In the genomic region with DNA sequence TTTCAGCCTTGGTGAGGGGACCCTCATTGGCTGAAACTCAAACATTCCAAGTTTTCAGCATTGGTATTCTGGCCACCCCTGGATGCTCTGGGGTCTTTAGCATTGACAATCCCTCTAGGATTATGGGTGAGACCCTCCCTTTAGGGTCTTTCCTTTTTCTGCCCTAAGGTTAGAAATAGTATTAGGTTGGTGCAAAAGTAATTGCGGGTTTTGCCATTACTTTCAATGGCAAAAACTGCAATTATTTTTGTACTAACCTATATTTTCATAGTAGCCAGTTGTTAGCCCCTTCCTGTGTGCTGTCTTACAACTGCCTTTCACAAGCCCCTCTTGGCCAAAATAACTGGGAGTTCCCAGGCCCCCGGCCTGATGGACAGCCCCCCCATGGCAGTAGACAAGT, we compare ENCODE assay signal across 22 cellular contexts.
DNase-seq lines count a peak whose midpoint lies in the region; ATAC-seq, FAIRE-seq and TF ChIP-seq lines count a peak whose summit lies in the region.
"Had no signal": no experiment of that assay in that cellular context is flagged by ENCODE, and none has a peak within 500 bp of the region (broad histone marks: within the 10 kb centered on the region; RNA-seq: fewer than 3 reads in every experiment).

No MANE protein-coding gene starts in this region.

- POLR2A ChIA-PET in HepG2 (lab: Yijun Ruan, JAX): no interaction called here
- POLR2A ChIA-PET in K562 (lab: Yijun Ruan, JAX): no interaction called here

- intact Hi-C loops in HepG2 (cut with micrococcal nuclease; ENCODE audit: unreplicated experiment) (no loop called here), right lobe of liver (cut with DNase I) (no loop called here), K562 (cut with micrococcal nuclease) (no loop called here), gastrocnemius medialis (cut with DNase I; ENCODE audit: low total_unique reads) (no loop called here)

- H4K20me1 ChIP-seq in HepG2 (ENCODE audit: insufficient read depth, low read length) (no peaks in the 10 kb centered on the region), K562 (replicated peaks; ENCODE audit: control insufficient read depth, insufficient read depth, low read length) (no peaks in the 10 kb centered on the region)
- H4K20me1 ChIP-seq: BLaER1 treated with 17β-estradiol and CSF1 and Interleukin-3, amounts not matched to agents 10 nM and 100 nM had no signal

- TF ChIP-seq CTCF in HepG2 (CRISPR knock-in tag; IDR thresholded peaks at IDR 0.05) (no peak), right lobe of liver (IDR thresholded peaks at IDR 0.05) (no peak), K562 (IDR thresholded peaks at IDR 0.05 in 2 of 3, conservative IDR thresholded peaks at IDR 0.05 in 1 of 3; ENCODE audit: insufficient read depth in 2 of 3, low read depth in 1 of 3, low read length in 3 of 3) (no peak), gastrocnemius medialis (IDR thresholded peaks at IDR 0.05 in 4 of 5, conservative IDR thresholded peaks at IDR 0.05 in 1 of 5) (no peak)

- H3K4me2 ChIP-seq in HepG2 (ENCODE audit: low read depth, low read length) (no peak overlapping the region), K562 (ENCODE audit: insufficient read depth, low read length) (no peak overlapping the region)
- H3K4me2 ChIP-seq: A549; BLaER1 treated with 17β-estradiol and CSF1 and Interleukin-3, amounts not matched to agents 10 nM and 100 nM had no signal

- H3K27ac ChIP-seq in HepG2 (ENCODE audit: extremely low read length, insufficient read depth, low read length) (no peak overlapping the region), right lobe of liver (no peak overlapping the region), K562 (ENCODE audit: extremely low read depth, low read depth, low read length) (no peak overlapping the region), gastrocnemius medialis (no peak overlapping the region)
- H3K27ac ChIP-seq: A549; BLaER1 treated with 17β-estradiol and CSF1 and Interleukin-3, amounts not matched to agents 10 nM and 100 nM; C4-2B had no signal

- H3K36me3 ChIP-seq in HepG2 (replicated peaks in 1 of 2; ENCODE audit: control insufficient read depth in 1 of 2, insufficient read depth in 2 of 2, low read length in 2 of 2): no peaks in the 10 kb centered on the region
- H3K36me3 ChIP-seq in right lobe of liver: no peaks in the 10 kb centered on the region
- no peaks in the 10 kb centered on the region for H3K36me3 ChIP-seq in K562 (ENCODE audit: control insufficient read depth, insufficient read depth, low read length)
- H3K36me3 ChIP-seq in gastrocnemius medialis: no peaks in the 10 kb centered on the region
- H3K36me3 ChIP-seq: BLaER1 treated with 17β-estradiol and CSF1 and Interleukin-3, amounts not matched to agents 10 nM and 100 nM had no signal

- no TSS peak for BruUV-seq in HepG2 (replicated peaks; lab: Mats Ljungman, UMichigan)
- BruUV-seq in K562 (replicated peaks; lab: Mats Ljungman, UMichigan): no TSS peak

- H3K27me3 ChIP-seq in HepG2 (ENCODE audit: control insufficient read depth in 1 of 2, insufficient read depth in 2 of 2, low read length in 2 of 2): no peaks in the 10 kb centered on the region; a peak in 2 of 5 replicates
- no peaks in the 10 kb centered on the region for H3K27me3 ChIP-seq in right lobe of liver
- no peaks in the 10 kb centered on the region; a peak in 1 of 5 replicates for H3K27me3 ChIP-seq in K562 (ENCODE audit: control insufficient read depth in 2 of 2, insufficient read depth in 2 of 2, low read length in 2 of 2)
- H3K27me3 ChIP-seq in gastrocnemius medialis: no peaks in the 10 kb centered on the region
- H3K27me3 ChIP-seq: BLaER1 treated with 17β-estradiol and CSF1 and Interleukin-3, amounts not matched to agents 10 nM and 100 nM had no signal

- TF ChIP-seq EP300 in HepG2 (IDR thresholded peaks at IDR 0.05; ENCODE audit: low read depth in 2 of 2, low read length in 2 of 2) (no peak), HepG2 (CRISPR knock-in tag; IDR thresholded peaks at IDR 0.05; ENCODE audit: borderline replicate concordance) (no peak), K562 (IDR thresholded peaks at IDR 0.05; ENCODE audit: low read length) (no peak)

- H3K9ac ChIP-seq in HepG2 (ENCODE audit: insufficient read depth, low read depth, low read length): no peak overlapping the region
- H3K9ac ChIP-seq in K562 (ENCODE audit: insufficient read depth in 1 of 2, low read depth in 2 of 2, low read length in 2 of 2): no peak overlapping the region
- H3K9ac ChIP-seq: BLaER1 treated with 17β-estradiol and CSF1 and Interleukin-3, amounts not matched to agents 10 nM and 100 nM had no signal

- ATAC-seq in HepG2 (no peak), right lobe of liver (no peak), K562 (no peak), GM21737 (IDR thresholded peaks at IDR 0.05; ENCODE audit: unreplicated experiment) (no peak), gastrocnemius medialis (no peak)
- ATAC-seq: A549; CD8-positive, alpha-beta T cell had no signal

- H3K4me3 ChIP-seq in HepG2 (replicated peaks in 1 of 3; ENCODE audit: insufficient read depth in 1 of 3, low read depth in 2 of 3, low read length in 3 of 3) (no peak overlapping the region), right lobe of liver (no peak overlapping the region), K562 (no peak overlapping the region), gastrocnemius medialis (no peak overlapping the region)
- H3K4me3 ChIP-seq: A549; BLaER1 treated with 17β-estradiol and CSF1 and Interleukin-3, amounts not matched to agents 10 nM and 100 nM had no signal

- FAIRE-seq in HepG2 (lab: Jason Lieb, UNC) (no peak), K562 (lab: Jason Lieb, UNC) (no peak)
- FAIRE-seq: A549, D721Med, G401.6, GM12891, GM19239 had no signal

- in situ Hi-C loops in HepG2 (cut with HindIII; ENCODE audit: extremely low pct_ligation_motif_present, low pct_unique_long_range_greater_than_20kb): no loop called here
- in situ Hi-C loops in K562 (cut with MboI): no loop called here
- in situ Hi-C loops in gastrocnemius medialis (cut with MboI; ENCODE audit: low sequenced_read_pairs in 4 of 4): no loop called here

- H2AFZ ChIP-seq in HepG2 (ENCODE audit: low read length) (no peak overlapping the region), K562 (ENCODE audit: low read depth, low read length) (no peak overlapping the region)

- no peak for DNase-seq in HepG2 (ENCODE audit: low spot score)
- DNase-seq in right lobe of liver: no peak
- DNase-seq in K562 (ENCODE audit: extremely low read depth in 1 of 4, low spot score in 3 of 4): no peak
- peak; percentile 17 for DNase-seq in islet precursor cell
- no peak for DNase-seq in A172 (ENCODE audit: low spot score)
- DNase-seq in gastrocnemius medialis: no peak
- DNase-seq: 8988T; AML-193; Caco-2; Calu3; CD4-positive, alpha-beta T cell; CD8-positive, alpha-beta T cell; DMS79 treated with DMSO at 0.1 percent for 48 hours; GF-D8 had no signal

- no peaks in the 10 kb centered on the region for H3K9me3 ChIP-seq in HepG2 (ENCODE audit: low read length)
- no peaks in the 10 kb centered on the region for H3K9me3 ChIP-seq in right lobe of liver
- no peaks in the 10 kb centered on the region for H3K9me3 ChIP-seq in K562 (replicated peaks; ENCODE audit: control insufficient read depth, insufficient read depth, low read depth, low read length)
- no peaks in the 10 kb centered on the region for H3K9me3 ChIP-seq in gastrocnemius medialis
- H3K9me3 ChIP-seq: A549; BLaER1 treated with 17β-estradiol and CSF1 and Interleukin-3, amounts not matched to agents 10 nM and 100 nM; Caco-2 had no signal

- no peak for TF ChIP-seq POLR2A in HepG2 (IDR thresholded peaks at IDR 0.05; ENCODE audit: insufficient read depth in 1 of 2, low read depth in 2 of 2, low read length in 2 of 2)
- TF ChIP-seq POLR2A in right lobe of liver (IDR thresholded peaks at IDR 0.05): no peak
- no peak for TF ChIP-seq POLR2A in K562 (conservative IDR thresholded peaks at IDR 0.05)
- TF ChIP-seq POLR2A in gastrocnemius medialis (IDR thresholded peaks at IDR 0.05): no peak

- 0% methylated on average over 2 of the region's 2 CpGs for WGBS in HepG2 (ENCODE audit: low lambda C conversion rate)
- WGBS in right lobe of liver (ENCODE audit: insufficient coverage, low coverage, low lambda C conversion rate, missing lambda C conversion rate): 82% methylated on average over 2 of the region's 2 CpGs
- WGBS in K562 (ENCODE audit: insufficient coverage, low coverage, missing lambda C conversion rate): 0% methylated on average over 2 of the region's 2 CpGs

- TF ChIP-seq RAD21 in HepG2 (CRISPR knock-in tag; IDR thresholded peaks at IDR 0.05) (no peak), K562 (CRISPR knock-in tag; conservative IDR thresholded peaks at IDR 0.05 in 1 of 2, IDR thresholded peaks at IDR 0.05 in 1 of 2) (no peak)

- CTCF ChIA-PET in HepG2 (lab: Yijun Ruan, JAX; ENCODE audit: low intra/inter-chr PET ratio, low total read pairs) (no interaction called here), K562 (lab: Yijun Ruan, JAX; ENCODE audit: low intra/inter-chr PET ratio) (no interaction called here)

- H3K9me1 ChIP-seq in K562 (ENCODE audit: control insufficient read depth, insufficient read depth, low read length): no peaks in the 10 kb centered on the region

- H3K79me2 ChIP-seq in HepG2 (ENCODE audit: insufficient read depth, low read length): no peaks in the 10 kb centered on the region
- no peaks in the 10 kb centered on the region for H3K79me2 ChIP-seq in K562 (ENCODE audit: control insufficient read depth, insufficient read depth, low read length)

- H3K4me1 ChIP-seq in HepG2 (ENCODE audit: insufficient read depth, low read length) (no peaks in the 10 kb centered on the region), right lobe of liver (no peaks in the 10 kb centered on the region), K562 (replicated peaks in 1 of 2; ENCODE audit: control insufficient read depth in 2 of 2, insufficient read depth in 2 of 2, low read length in 2 of 2) (no peaks in the 10 kb centered on the region), gastrocnemius medialis (no peaks in the 10 kb centered on the region)
- H3K4me1 ChIP-seq: A549; BLaER1 treated with 17β-estradiol and CSF1 and Interleukin-3, amounts not matched to agents 10 nM and 100 nM; Caco-2 had no signal

TF ChIP-seq in K562, 482 proteins besides CTCF, POLR2A, EP300 and RAD21 (continues in another document):
- TF ChIP-seq NR2C1 (IDR thresholded peaks at IDR 0.05): no peak
- no peak for TF ChIP-seq NR2C1 (tag; IDR thresholded peaks at IDR 0.05)
